In genomic region chr12:7092986-7093460, GRCh38 we compare ENCODE assay signal across 11 cellular contexts. TPM values are rescaled to one million over a fixed set of nuclear protein-coding genes. Genes with fewer than 3 reads are reported as not detected.
A peak's percentile ranks its signal among the peaks of the same experiment; 100 is the strongest.
DNase-seq lines count a peak whose midpoint lies in the region; ATAC-seq and TF ChIP-seq lines count a peak whose summit lies in the region.
"Had no signal": no experiment of that assay in that cellular context is flagged by ENCODE, and none has a peak within 500 bp of the region (broad histone marks: within the 10 kb centered on the region; RNA-seq: fewer than 3 reads in every experiment).

No MANE protein-coding gene starts in this region.

- peaks cover 33% of the 10 kb centered on the region for H3K4me1 ChIP-seq in ACC112 (ENCODE audit: control insufficient read depth, insufficient read depth, low read length, unreplicated experiment)
- peaks cover 0 to 35% (median 33%) of the 10 kb centered on the region in 4 donors for H3K4me1 ChIP-seq in sigmoid colon
- H3K4me1 ChIP-seq: BE2C had no signal

- intact Hi-C loops in sigmoid colon (cut with DNase I) = loop anchor here (1.0 to 2.0 kb wide), 2 partner anchors 16 to 33 kb away; partner anchors contain the start of genes C1RL and C1S

- peak overlapping the region in 1 of 6 donors; percentile 46 for H3K27ac Mint-ChIP-seq in immature natural killer cell

- peak overlapping the region in 3 of 5 donors; percentile 44 to 89 (median 52) for H3K4me3 Mint-ChIP-seq in immature natural killer cell

- ATAC-seq in GM18505 (IDR thresholded peaks at IDR 0.05; ENCODE audit: unreplicated experiment) = no peak

- H3K4me3 ChIP-seq in ACC112 (ENCODE audit: low read depth, low read length) = no peak overlapping the region
- H3K4me3 ChIP-seq in sigmoid colon = no peak overlapping the region

- TF ChIP-seq POLR2A in sigmoid colon (IDR thresholded peaks at IDR 0.05) = no peak
- TF ChIP-seq POLR2A in GM18505 (IDR thresholded peaks at IDR 0.05; ENCODE audit: borderline replicate concordance, extremely low read depth, insufficient read depth, insufficient read length) = no peak

- H3K79me2 ChIP-seq in ACC112 (ENCODE audit: control insufficient read depth, insufficient read depth, low read length, unreplicated experiment) = no peaks in the 10 kb centered on the region

- no peak for TF ChIP-seq CTCF in RWPE1 (conservative IDR thresholded peaks at IDR 0.05; ENCODE audit: low read depth)
- TF ChIP-seq CTCF in sigmoid colon (IDR thresholded peaks at IDR 0.05) = no peak

- no peak for DNase-seq in RWPE1 (ENCODE audit: low spot score)
- no peak for DNase-seq in immature natural killer cell
- DNase-seq in sigmoid colon = no peak
- no peak for DNase-seq in NCI-H1092 treated with DMSO at 0.1 percent for 48 hours (lab: John Stamatoyannopoulos, UW)
- DNase-seq in NCI-H128 (lab: John Stamatoyannopoulos, UW; ENCODE audit: unreplicated experiment) = no peak
- no peak for DNase-seq in activated CD4-positive, alpha-beta T cell treated with anti-CD3 and anti-CD28 coated beads for 4 hours

- no peaks in the 10 kb centered on the region; the same call in 1 of the 2 replicates for H3K36me3 ChIP-seq in ACC112 (ENCODE audit: insufficient read depth, low read length)
- H3K36me3 ChIP-seq in sigmoid colon = peaks cover 0 to 23% (median 7%) of the 10 kb centered on the region in 4 donors
- H3K36me3 ChIP-seq: BE2C had no signal

- peaks cover 0 to 1% (median 0%) of the 10 kb centered on the region in 6 donors for H3K9me3 Mint-ChIP-seq in immature natural killer cell

- peaks cover 0 to 2% (median 0%) of the 10 kb centered on the region in 3 donors for H3K27me3 Mint-ChIP-seq in immature natural killer cell (ENCODE audit: low read depth in 3 of 3)

- CTCF ChIA-PET in RWPE1 (lab: Yijun Ruan, JAX) = interaction anchor here (0.6 to 1.4 kb wide), 5 partner anchors 16 to 975 kb away, joined by 3 to 6 read pairs (median 4); partner anchors contain the start of gene LPCAT3

- H3K36me3 Mint-ChIP-seq in immature natural killer cell = no peaks in the 10 kb centered on the region

- H3K27ac ChIP-seq in ACC112 (ENCODE audit: low read depth, low read length) = 0 out of 2 replicates have a peak overlapping the region, but pooled peaks have one; percentile 8
- H3K27ac ChIP-seq in RWPE1 = peak overlapping the region; percentile 63
- H3K27ac ChIP-seq in sigmoid colon = peak overlapping the region; percentile 77 to 85 (median 80)
- H3K27ac ChIP-seq: KMS-11 had no signal

- peak overlapping the region; percentile 35 for H2AFZ ChIP-seq in ACC112 (ENCODE audit: low read length, unreplicated experiment)

- H3K27me3 ChIP-seq in ACC112 (ENCODE audit: insufficient read depth, low read length) (no peaks in the 10 kb centered on the region), sigmoid colon (no peaks in the 10 kb centered on the region)

- POLR2A ChIA-PET in RWPE1 (lab: Yijun Ruan, JAX; ENCODE audit: low non-redundant PET) = no interaction called here

- no peak for TF ChIP-seq EP300 in sigmoid colon (IDR thresholded peaks at IDR 0.05)

- H3K9me3 ChIP-seq in sigmoid colon = no peaks in the 10 kb centered on the region
- H3K9me3 ChIP-seq: BE2C had no signal

- peaks cover 8 to 10% of the 10 kb centered on the region in 2 donors for H3K4me1 Mint-ChIP-seq in immature natural killer cell

- 70 to 79% methylated on average over 8 of the region's 8 CpGs for WGBS in sigmoid colon, 2 donors

RNA-seq across cellular contexts. Expression of gene C1R, which starts 0.8 kb away (rescaled TPM):
- polyA plus RNA-seq in immature natural killer cell (1 to 10 TPM in 1 of 3 donors, under 1 TPM in 1, not detected in 1; 0.98 to 3.9 TPM), sigmoid colon (100 to 1,000 TPM in 1 of 3 donors, 10 to 100 TPM in 2; 23.8 to 257 (median 54.1) TPM)
- total RNA-seq in sigmoid colon = 100 to 1,000 TPM; 328 to 493 (median 467) TPM

RNA-seq across cellular contexts. Expression of gene C1RL, which starts 16.0 kb away (rescaled TPM):
- polyA plus RNA-seq in immature natural killer cell = 10 to 100 TPM in 1 of 3 donors, 1 to 10 TPM in 1, under 1 TPM in 1; 0.75 to 10.5 (median 8.5) TPM
- total RNA-seq in sigmoid colon = 10 to 100 TPM; 44.2 to 82.6 (median 65.3) TPM
- polyA plus RNA-seq in sigmoid colon = 10 to 100 TPM in 2 of 3 donors, 1 to 10 TPM in 1; 9.9 to 45.5 (median 12.0) TPM

RNA-seq across cellular contexts. Expression of gene C1S, which starts 32.5 kb away (rescaled TPM):
- polyA plus RNA-seq in immature natural killer cell (not detected), sigmoid colon (100 to 1,000 TPM in 1 of 3 donors, 10 to 100 TPM in 2; 15.5 to 244 (median 52.9) TPM)
- total RNA-seq in sigmoid colon = 100 to 1,000 TPM; 420 to 622 (median 463) TPM

RNA-seq across cellular contexts. Expression of gene RBP5, which starts 35.7 kb away (rescaled TPM):
- polyA plus RNA-seq in immature natural killer cell (not detected), sigmoid colon (10 to 100 TPM in 1 of 3 donors, 1 to 10 TPM in 2; 3.7 to 30.9 (median 4.2) TPM)
- total RNA-seq in sigmoid colon = under 1 TPM in 1 of 4 donors, not detected in 3; 0.71 TPM
- total RNA-seq: bronchial epithelial cell had no signal

RNA-seq across cellular contexts. Expression of gene CLSTN3, which starts 37.1 kb away (rescaled TPM):
- polyA plus RNA-seq in immature natural killer cell = 10 to 100 TPM in 2 of 3 donors, 1 to 10 TPM in 1; 7.6 to 18.9 (median 13.8) TPM
- 10 to 100 TPM; 11.5 to 41.5 (median 19.3) TPM for total RNA-seq in sigmoid colon
- 10 to 100 TPM in 1 of 3 donors, 1 to 10 TPM in 2; 3.7 to 25.9 (median 6.0) TPM for polyA plus RNA-seq in sigmoid colon

Comparison
In these comparisons a context has a peak if more than half of its experiments do, and no peak if none do; other contexts are left out.
1. H3K27ac ChIP-seq: peak in every context shown above with its lines; median percentile 80 in sigmoid colon; 63 in RWPE1; 8 in ACC112.
2. RNA of gene C1R, which starts 0.8 kb away (polyA plus RNA-seq): 23.8 to 257 TPM in sigmoid colon; 0.98 to 3.9 TPM in immature natural killer cell; every median in the first group is over 4 times any median in the second.
3. RNA of gene C1S, which starts 32.5 kb away (polyA plus RNA-seq): 15.5 to 244 TPM in sigmoid colon; not detected in immature natural killer cell; every median in the first group is over 10 times any median in the second.